9 cellular contexts compared by ENCODE assay signal in the genomic region with DNA sequence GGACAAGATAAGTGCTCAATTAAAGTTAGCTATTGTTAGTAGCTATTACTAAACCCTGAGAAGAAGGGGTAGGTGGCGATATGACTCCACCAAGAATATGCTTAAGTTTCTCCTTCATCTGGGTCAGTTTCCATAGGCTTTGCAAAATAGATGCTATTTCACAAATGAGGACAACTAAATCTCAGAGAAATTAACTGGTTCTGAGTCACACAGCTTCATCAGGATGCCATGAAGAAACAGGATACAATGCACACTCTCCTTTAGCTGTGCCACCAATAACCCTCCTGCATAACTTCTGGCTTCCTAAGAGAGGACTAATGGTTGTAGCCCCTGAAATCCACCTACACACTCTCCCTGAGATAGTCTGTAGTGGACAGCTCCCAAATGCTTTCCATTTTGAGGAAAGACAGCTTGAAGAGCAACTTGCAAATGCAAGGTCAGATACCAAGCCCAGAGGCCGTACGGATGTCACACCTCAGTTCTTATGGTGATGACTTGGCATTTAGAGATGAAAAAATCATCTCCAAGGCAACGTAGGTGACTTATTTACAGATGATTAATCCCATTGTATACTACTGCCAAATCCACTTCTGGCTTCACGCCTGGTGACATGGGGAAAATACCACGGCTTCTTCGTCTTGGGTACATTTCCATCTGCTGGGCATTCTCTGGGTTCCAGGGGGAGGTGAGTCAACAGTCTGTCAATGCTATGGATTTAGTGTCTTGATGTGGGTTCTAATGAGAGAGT.
DNase-seq lines count a peak whose midpoint lies in the region; ATAC-seq and TF ChIP-seq lines count a peak whose summit lies in the region.
"Had no signal": no experiment of that assay in that cellular context is flagged by ENCODE, and none has a peak within 500 bp of the region (broad histone marks: within the 10 kb centered on the region; RNA-seq: fewer than 3 reads in every experiment).

No MANE protein-coding gene starts in this region.

- H3K27ac ChIP-seq in SJSA1, result peak overlapping the region; percentile 11; the same call in 1 of the 2 replicates
- H3K27ac ChIP-seq in colonic mucosa, result no peak overlapping the region

- no peak overlapping the region for H3K27ac Mint-ChIP-seq in naive thymus-derived CD8-positive, alpha-beta T cell
- no peak overlapping the region for H3K27ac Mint-ChIP-seq in T-helper 2 cell treated with Interferon-gamma antibody and Interleukin-4, amounts not matched to agents 5 μg/mL and 100 μg/mL, for 36 hours
- H3K27ac Mint-ChIP-seq: activated naive CD8-positive, alpha-beta T cell had no signal

- H3K4me1 ChIP-seq in SJSA1 (replicated peaks) (peaks cover 23% of the 10 kb centered on the region), colonic mucosa (no peaks in the 10 kb centered on the region)

- H3K4me3 ChIP-seq in HFF-Myc (replicated peaks; ENCODE audit: low read depth, low read length), result no peak overlapping the region
- H3K4me3 ChIP-seq in SJSA1, result no peak overlapping the region
- no peak overlapping the region for H3K4me3 ChIP-seq in colonic mucosa

- no peak overlapping the region for H3K9ac ChIP-seq in colonic mucosa (ENCODE audit: low read depth in 2 of 2, low read length in 2 of 2)

- POLR2A ChIA-PET in naive thymus-derived CD8-positive, alpha-beta T cell (lab: Charles Lee), result no interaction called here

- H3K36me3 Mint-ChIP-seq in naive thymus-derived CD8-positive, alpha-beta T cell, result no peaks in the 10 kb centered on the region
- no peaks in the 10 kb centered on the region for H3K36me3 Mint-ChIP-seq in T-helper 2 cell treated with Interferon-gamma antibody and Interleukin-4, amounts not matched to agents 5 μg/mL and 100 μg/mL, for 36 hours (ENCODE audit: low read depth)
- H3K36me3 Mint-ChIP-seq: activated naive CD8-positive, alpha-beta T cell had no signal

- no peak overlapping the region for H3K4me3 Mint-ChIP-seq in naive thymus-derived CD8-positive, alpha-beta T cell
- H3K4me3 Mint-ChIP-seq in T-helper 2 cell treated with Interferon-gamma antibody and Interleukin-4, amounts not matched to agents 5 μg/mL and 100 μg/mL, for 36 hours, result no peak overlapping the region
- H3K4me3 Mint-ChIP-seq: activated naive CD8-positive, alpha-beta T cell had no signal

- peaks cover 0 to 10% (median 2%) of the 10 kb centered on the region in 9 donors for H3K9me3 Mint-ChIP-seq in naive thymus-derived CD8-positive, alpha-beta T cell
- H3K9me3 Mint-ChIP-seq in T-helper 2 cell treated with Interferon-gamma antibody and Interleukin-4, amounts not matched to agents 5 μg/mL and 100 μg/mL, for 36 hours, result no peaks in the 10 kb centered on the region

- intact Hi-C loops in colonic mucosa (cut with DNase I), result no loop called here

- no peak for ATAC-seq in naive thymus-derived CD8-positive, alpha-beta T cell

- H3K27me3 Mint-ChIP-seq in naive thymus-derived CD8-positive, alpha-beta T cell, result peaks cover under 1 to 14% (median 5%) of the 10 kb centered on the region in 5 donors
- no peaks in the 10 kb centered on the region for H3K27me3 Mint-ChIP-seq in T-helper 2 cell treated with Interferon-gamma antibody and Interleukin-4, amounts not matched to agents 5 μg/mL and 100 μg/mL, for 36 hours (ENCODE audit: low read depth)

- DNase-seq in AG20443 (ENCODE audit: low spot score) (peak; percentile 79), HFF-Myc (ENCODE audit: extremely low read depth, low read depth) (peak; percentile 38), SJSA1 (ENCODE audit: low read depth in 1 of 2, low spot score in 2 of 2) (peak; percentile 70 to 73), inferior parietal cortex (ENCODE audit: extremely low spot score) (peak; percentile 11), colonic mucosa (no peak)
- no peak for DNase-seq in naive thymus-derived CD8-positive, alpha-beta T cell
- DNase-seq in T-helper 2 cell treated with Interferon-gamma antibody and Interleukin-4, amounts not matched to agents 5 μg/mL and 100 μg/mL, for 36 hours (ENCODE audit: low spot score), result no peak
- no peak for DNase-seq in activated CD8-positive, alpha-beta memory T cell treated with anti-CD3 and anti-CD28 coated beads, Interleukin-2, amount 50 U/mL, for 48 hours

- H3K36me3 ChIP-seq in SJSA1 (no peaks in the 10 kb centered on the region), colonic mucosa (no peaks in the 10 kb centered on the region)

- H3K9me3 ChIP-seq in SJSA1 (replicated peaks) (0 out of 2 replicates have a peak, but pooled peaks cover 6% of the 10 kb centered on the region), colonic mucosa (no peaks in the 10 kb centered on the region)

- no peaks in the 10 kb centered on the region for H3K4me1 Mint-ChIP-seq in naive thymus-derived CD8-positive, alpha-beta T cell
- no peaks in the 10 kb centered on the region for H3K4me1 Mint-ChIP-seq in T-helper 2 cell treated with Interferon-gamma antibody and Interleukin-4, amounts not matched to agents 5 μg/mL and 100 μg/mL, for 36 hours (ENCODE audit: low read depth)

- TF ChIP-seq CTCF in HFF-Myc (IDR thresholded peaks at IDR 0.05; ENCODE audit: low read depth, low read length, missing control alignments) (no peak), colonic mucosa (IDR thresholded peaks at IDR 0.05) (no peak)

- H3K27me3 ChIP-seq in SJSA1 (replicated peaks) (no peaks in the 10 kb centered on the region), colonic mucosa (no peaks in the 10 kb centered on the region)

Comparison
In these comparisons a context has a peak if more than half of its experiments do, and no peak if none do; other contexts are left out.
1. DNase-seq: peak in AG20443 (single experiment), HFF-Myc (single experiment), SJSA1 (2 of 2) and inferior parietal cortex (single experiment); none in colonic mucosa (single experiment), naive thymus-derived CD8-positive, alpha-beta T cell (0 of 10), T-helper 2 cell treated with Interferon-gamma antibody and Interleukin-4, amounts not matched to agents 5 μg/mL and 100 μg/mL, for 36 hours (single experiment) and activated CD8-positive, alpha-beta memory T cell treated with anti-CD3 and anti-CD28 coated beads, Interleukin-2, amount 50 U/mL, for 48 hours (single experiment).